In the genomic region with DNA sequence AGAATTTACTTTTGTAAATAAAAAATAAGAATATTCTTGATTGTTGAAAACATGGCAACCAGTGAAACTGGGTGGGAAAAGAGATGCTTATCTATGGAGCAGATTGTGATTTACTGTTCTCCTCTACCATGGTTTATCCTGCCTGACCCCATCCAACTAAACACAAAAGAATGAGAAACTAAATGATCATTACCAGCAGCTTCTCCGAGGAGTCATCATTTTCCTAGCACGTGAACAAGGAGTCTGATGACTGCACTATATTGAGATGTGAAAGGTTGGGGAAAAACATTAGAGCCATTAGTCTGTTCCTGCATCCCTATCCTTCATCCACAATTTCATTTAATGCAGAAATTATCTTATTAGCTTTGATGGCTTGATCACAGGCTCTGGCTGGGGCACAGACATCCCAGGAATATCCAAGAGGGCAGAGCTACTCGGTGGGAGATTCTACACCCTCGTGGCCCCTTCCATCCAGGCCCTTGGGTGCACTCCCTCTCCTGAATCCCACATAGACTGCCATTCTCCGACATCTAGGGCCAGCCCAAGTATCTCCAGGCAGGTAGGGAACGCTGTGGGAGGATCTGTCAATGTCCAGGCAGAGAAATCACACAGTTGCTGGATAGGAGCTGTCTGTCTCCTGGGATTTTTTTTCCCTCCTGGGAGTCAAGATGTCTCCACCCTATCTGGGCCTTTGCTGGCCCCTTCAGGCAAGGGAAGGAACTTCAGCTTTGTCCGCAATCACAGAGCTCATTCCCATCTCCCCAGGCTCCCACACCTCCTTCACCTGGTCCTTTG, we compare ENCODE assay signal across 8 cellular contexts. TPM values are rescaled to one million over a fixed set of nuclear protein-coding genes. Genes with fewer than 3 reads are reported as not detected.
A peak's percentile ranks its signal among the peaks of the same experiment; 100 is the strongest.
DNase-seq lines count a peak whose midpoint lies in the region; ATAC-seq and TF ChIP-seq lines count a peak whose summit lies in the region.

No MANE protein-coding gene starts in this region.

- CTCF ChIA-PET in activated CD4-positive, alpha-beta memory T cell treated with anti-CD3 and anti-CD28 coated beads for 36 hours (lab: Charles Lee) = interaction anchor here (0.8 to 6.1 kb wide), 19 partner anchors 12 to 348 kb away, joined by 3 to 58 read pairs (median 4); no protein-coding TSS in a partner anchor
- CTCF ChIA-PET in activated CD4-positive, alpha-beta memory T cell treated with anti-CD3 and anti-CD28 coated beads, Interleukin-2, amount 10 ng/mL, durations not matched to agents 7 days and 5 days (lab: Charles Lee) = interaction anchor here (0.6 to 5.0 kb wide), 12 partner anchors 20 to 321 kb away, joined by 3 to 33 read pairs (median 4); no protein-coding TSS in a partner anchor

- no peak overlapping the region for H2AFZ ChIP-seq in SU-DHL-6 (ENCODE audit: low read depth, low read length, severe bottlenecking)

- no peaks in the 10 kb centered on the region for H3K36me3 Mint-ChIP-seq in activated CD4-positive, alpha-beta memory T cell treated with anti-CD3 and anti-CD28 coated beads for 36 hours
- no peaks in the 10 kb centered on the region for H3K36me3 Mint-ChIP-seq in activated CD4-positive, alpha-beta memory T cell treated with anti-CD3 and anti-CD28 coated beads, Interleukin-2, amount 10 ng/mL, durations not matched to agents 7 days and 5 days (ENCODE audit: low read depth)

- H3F3A ChIP-seq in SU-DHL-6 (ENCODE audit: insufficient read depth) = no peaks in the 10 kb centered on the region

- H3K4me3 ChIP-seq in MG63 (no peak overlapping the region), SU-DHL-6 (ENCODE audit: insufficient read depth, low read length, poor library complexity, severe bottlenecking) (no peak overlapping the region)

- peak; percentile 42 for DNase-seq in activated CD4-positive, alpha-beta memory T cell treated with anti-CD3 and anti-CD28 coated beads for 36 hours
- no peak for DNase-seq in activated CD4-positive, alpha-beta memory T cell treated with anti-CD3 and anti-CD28 coated beads, Interleukin-2, amount 10 ng/mL, durations not matched to agents 7 days and 5 days
- DNase-seq in MG63 (peak; percentile 13), foreskin keratinocyte (peak; percentile 20 to 42), putamen (ENCODE audit: low spot score) (peak; percentile 17)

- no peak overlapping the region for H3K9ac ChIP-seq in SU-DHL-6 (ENCODE audit: low read length)

- H3K4me1 ChIP-seq in foreskin keratinocyte = no peaks in the 10 kb centered on the region

- no peak overlapping the region for H3K27ac Mint-ChIP-seq in activated CD4-positive, alpha-beta memory T cell treated with anti-CD3 and anti-CD28 coated beads for 36 hours
- no peak overlapping the region for H3K27ac Mint-ChIP-seq in activated CD4-positive, alpha-beta memory T cell treated with anti-CD3 and anti-CD28 coated beads, Interleukin-2, amount 10 ng/mL, durations not matched to agents 7 days and 5 days

- no peak overlapping the region for H3K4me2 ChIP-seq in SU-DHL-6 (ENCODE audit: low read depth, low read length, poor library complexity, severe bottlenecking)

- H3K9me3 ChIP-seq in MG63 = no peaks in the 10 kb centered on the region
- no peaks in the 10 kb centered on the region for H3K9me3 ChIP-seq in SU-DHL-6 (ENCODE audit: insufficient read depth, low read length)

- H3K27me3 ChIP-seq in MG63 = no peaks in the 10 kb centered on the region
- 0 out of 2 replicates have a peak, but pooled peaks cover 2% of the 10 kb centered on the region for H3K27me3 ChIP-seq in SU-DHL-6 (ENCODE audit: low read length)
- peaks cover 2% of the 10 kb centered on the region for H3K27me3 ChIP-seq in foreskin keratinocyte

- POLR2A ChIA-PET in activated CD4-positive, alpha-beta memory T cell treated with anti-CD3 and anti-CD28 coated beads for 36 hours (lab: Charles Lee) = no interaction called here
- POLR2A ChIA-PET in activated CD4-positive, alpha-beta memory T cell treated with anti-CD3 and anti-CD28 coated beads, Interleukin-2, amount 10 ng/mL, durations not matched to agents 7 days and 5 days (lab: Charles Lee) = no interaction called here

- H3K27ac ChIP-seq in SU-DHL-6 (ENCODE audit: low read depth, low read length) = no peak overlapping the region
- H3K27ac ChIP-seq in foreskin keratinocyte = no peak overlapping the region

- no peaks in the 10 kb centered on the region for H3K9me2 ChIP-seq in SU-DHL-6 (replicated peaks; ENCODE audit: insufficient read depth, low read length)

- no peaks in the 10 kb centered on the region for H3K4me1 Mint-ChIP-seq in activated CD4-positive, alpha-beta memory T cell treated with anti-CD3 and anti-CD28 coated beads for 36 hours (ENCODE audit: low read depth)
- no peaks in the 10 kb centered on the region for H3K4me1 Mint-ChIP-seq in activated CD4-positive, alpha-beta memory T cell treated with anti-CD3 and anti-CD28 coated beads, Interleukin-2, amount 10 ng/mL, durations not matched to agents 7 days and 5 days

- intact Hi-C loops in activated CD4-positive, alpha-beta memory T cell treated with anti-CD3 and anti-CD28 coated beads for 36 hours (cut with micrococcal nuclease) = loop anchor here (1.0 kb wide), 1 partner anchor 321 kb away; no protein-coding TSS in a partner anchor

- H3K27me3 Mint-ChIP-seq in activated CD4-positive, alpha-beta memory T cell treated with anti-CD3 and anti-CD28 coated beads for 36 hours = peaks cover 14% of the 10 kb centered on the region
- peaks cover 20% of the 10 kb centered on the region for H3K27me3 Mint-ChIP-seq in activated CD4-positive, alpha-beta memory T cell treated with anti-CD3 and anti-CD28 coated beads, Interleukin-2, amount 10 ng/mL, durations not matched to agents 7 days and 5 days

- TF ChIP-seq CTCF in SU-DHL-6 (IDR thresholded peaks at IDR 0.05; ENCODE audit: insufficient read depth, low read length, poor library complexity, severe bottlenecking) (peak; percentile 35), foreskin keratinocyte (conservative IDR thresholded peaks at IDR 0.05) (peak; percentile 83)

- no peak overlapping the region for H3K4me3 Mint-ChIP-seq in activated CD4-positive, alpha-beta memory T cell treated with anti-CD3 and anti-CD28 coated beads for 36 hours
- no peak overlapping the region for H3K4me3 Mint-ChIP-seq in activated CD4-positive, alpha-beta memory T cell treated with anti-CD3 and anti-CD28 coated beads, Interleukin-2, amount 10 ng/mL, durations not matched to agents 7 days and 5 days

- no peaks in the 10 kb centered on the region for H3K79me2 ChIP-seq in SU-DHL-6 (ENCODE audit: insufficient read depth, low read length)

- H3K9me3 Mint-ChIP-seq in activated CD4-positive, alpha-beta memory T cell treated with anti-CD3 and anti-CD28 coated beads for 36 hours = no peaks in the 10 kb centered on the region
- H3K9me3 Mint-ChIP-seq in activated CD4-positive, alpha-beta memory T cell treated with anti-CD3 and anti-CD28 coated beads, Interleukin-2, amount 10 ng/mL, durations not matched to agents 7 days and 5 days = no peaks in the 10 kb centered on the region

- no peaks in the 10 kb centered on the region for H4K20me1 ChIP-seq in SU-DHL-6 (ENCODE audit: low read depth, low read length)

- H3K36me3 ChIP-seq in MG63 (no peaks in the 10 kb centered on the region), SU-DHL-6 (ENCODE audit: low read length) (no peaks in the 10 kb centered on the region)

- ATAC-seq in foreskin keratinocyte (peak; percentile 89), HG03378 (IDR thresholded peaks at IDR 0.05; ENCODE audit: unreplicated experiment) (no peak), GM19395 (IDR thresholded peaks at IDR 0.05; ENCODE audit: unreplicated experiment) (no peak)

RNA-seq across cellular contexts. Expression of gene DHRS4, which starts 43.3 kb away (rescaled TPM):
- 10 to 100 TPM; 25.7 to 27.0 TPM for total RNA-seq in activated CD4-positive, alpha-beta memory T cell treated with anti-CD3 and anti-CD28 coated beads for 36 hours
- total RNA-seq in activated CD4-positive, alpha-beta memory T cell treated with anti-CD3 and anti-CD28 coated beads, Interleukin-2, amount 10 ng/mL, durations not matched to agents 7 days and 5 days = 10 to 100 TPM; 17.6 to 19.0 TPM
- total RNA-seq in MG63 (2014; rRNA removed; shearing (Covaris generic); ENCODE audit: low replicate concordance) = 32.4 and 35.9 TPM in 2 replicates
- total RNA-seq in foreskin keratinocyte = 25.6 and 29.2 TPM in 2 replicates
- polyA plus RNA-seq in foreskin keratinocyte = 34.2 and 39.0 TPM in 2 replicates
